ENCODE assay signal across 8 cellular contexts in genomic region chrX:40176979-40177430, GRCh38.
DNase-seq lines count a peak whose midpoint lies in the region; ATAC-seq and TF ChIP-seq lines count a peak whose summit lies in the region.

No MANE protein-coding gene starts in this region.

- H2AFZ ChIP-seq in OCI-LY1 (ENCODE audit: low read length), result no peak overlapping the region

- H3K36me3 ChIP-seq in OCI-LY1 (ENCODE audit: insufficient read depth, low read length) (no peaks in the 10 kb centered on the region), mesodermal cell (ENCODE audit: control insufficient read depth, insufficient read depth, low read length) (no peaks in the 10 kb centered on the region), vagina (no peaks in the 10 kb centered on the region)

- 12 to 14% methylated on average over 5 to 6 of the region's 22 CpGs for WGBS in mesodermal cell (ENCODE audit: insufficient coverage in 2 of 2), 2 experiments

- H3K9me2 ChIP-seq in OCI-LY1 (ENCODE audit: low read depth, low read length), result no peaks in the 10 kb centered on the region

- DNase-seq in G401 (ENCODE audit: low spot score) (peak; percentile 20), caudate nucleus (lab: John Stamatoyannopoulos, UW) (peak in 9 of 61 donors; percentile 1 to 47 (median 21)), vagina (ENCODE audit: extremely low spot score in 2 of 2) (no peak)

- TF ChIP-seq CTCF in OCI-LY1 (IDR thresholded peaks at IDR 0.05; ENCODE audit: low read length) (no peak), vagina (IDR thresholded peaks at IDR 0.05) (no peak)

- in situ Hi-C loops in G401 (cut with HindIII; ENCODE audit: low sequenced_read_pairs), result no loop called here

- no peak for ATAC-seq in HG02884 (IDR thresholded peaks at IDR 0.05; ENCODE audit: unreplicated experiment)
- no peak for ATAC-seq in GM18519 (IDR thresholded peaks at IDR 0.05; ENCODE audit: low FRiP score, unreplicated experiment)
- no peak for ATAC-seq in GM19351 (IDR thresholded peaks at IDR 0.05; ENCODE audit: unreplicated experiment)

- peak overlapping the region; percentile 77 for H3K4me3 ChIP-seq in OCI-LY1 (ENCODE audit: low read depth, low read length, poor library complexity, severe bottlenecking)
- H3K4me3 ChIP-seq in mesodermal cell (ENCODE audit: extremely low read depth, insufficient read depth, low read length, poor library complexity, severe bottlenecking), result peak overlapping the region; percentile 42
- peak overlapping the region; percentile 54 to 59 for H3K4me3 ChIP-seq in vagina

- H3K4me1 ChIP-seq in OCI-LY1 (ENCODE audit: insufficient read depth, low read length, severe bottlenecking) (peaks cover 48% of the 10 kb centered on the region), mesodermal cell (ENCODE audit: control insufficient read depth, insufficient read depth, low read length, poor library complexity, severe bottlenecking) (peaks cover 8% of the 10 kb centered on the region), vagina (peaks cover 29% of the 10 kb centered on the region)

- H3K27me3 ChIP-seq in OCI-LY1 (ENCODE audit: insufficient read depth, low read length) (no peaks in the 10 kb centered on the region), vagina (no peaks in the 10 kb centered on the region)

- H3K4me2 ChIP-seq in OCI-LY1 (ENCODE audit: low read length), result peak overlapping the region; percentile 80

- H4K20me1 ChIP-seq in OCI-LY1 (ENCODE audit: insufficient read depth, low read length), result no peaks in the 10 kb centered on the region

- no peaks in the 10 kb centered on the region for H3K79me2 ChIP-seq in OCI-LY1 (ENCODE audit: insufficient read depth, low read length)

- H3K9me3 ChIP-seq in OCI-LY1 (ENCODE audit: low read length) (no peaks in the 10 kb centered on the region), mesodermal cell (ENCODE audit: control insufficient read depth, low read length) (no peaks in the 10 kb centered on the region), vagina (no peaks in the 10 kb centered on the region)

- peak overlapping the region; percentile 98 for H3K27ac ChIP-seq in OCI-LY1 (ENCODE audit: low read depth, low read length, poor library complexity, severe bottlenecking)
- H3K27ac ChIP-seq in caudate nucleus (ENCODE audit: low read depth, low read length), result peak overlapping the region; percentile 40
- no peak overlapping the region for H3K27ac ChIP-seq in mesodermal cell (ENCODE audit: low read depth, low read length, severe bottlenecking)
- peak overlapping the region; percentile 80 for H3K27ac ChIP-seq in vagina

- H3F3A ChIP-seq in OCI-LY1 (ENCODE audit: insufficient read depth, low read length), result no peaks in the 10 kb centered on the region

- no peak for TF ChIP-seq POLR2A in vagina (IDR thresholded peaks at IDR 0.05)

- H3K9ac ChIP-seq in OCI-LY1 (ENCODE audit: low read length), result peak overlapping the region; percentile 91

- intact Hi-C loops in vagina (cut with DNase I), result no loop called here
